ENCODE assay signal across 17 cellular contexts in genomic region chr5:179110528-179110927, GRCh38.
"Had no signal": no experiment of that assay in that cellular context is flagged by ENCODE, and none has a peak within 500 bp of the region (broad histone marks: within the 10 kb centered on the region; RNA-seq: fewer than 3 reads in every experiment).

No MANE protein-coding gene starts in this region.

- H3K9me3 ChIP-seq: pancreas, prostate gland, right lobe of liver had no signal

- H3K27ac ChIP-seq: hepatocyte, pancreas, prostate gland, right lobe of liver, thoracic aorta, transverse colon had no signal

- H3K4me1 ChIP-seq: pancreas, prostate gland, right lobe of liver, transverse colon had no signal

- H3K27me3 ChIP-seq: hepatocyte, pancreas, right lobe of liver, transverse colon had no signal

- H3K36me3 ChIP-seq: pancreas, prostate gland, right lobe of liver, transverse colon had no signal

- DNase-seq: dermis blood vessel endothelial cell; erythroblast; foreskin melanocyte; kidney glomerular epithelial cell; natural killer cell; pancreas; right lobe of liver; stimulated activated CD4-positive, alpha-beta T cell treated with anti-CD3 and anti-CD28 coated beads, Interleukin-2, amount 100 ng/mL, for 24 hours; stimulated activated CD4-positive, alpha-beta T cell treated with anti-CD3 and anti-CD28 coated beads, Interleukin-4, amount 100 ng/mL, for 4 hours; stimulated activated naive B cell treated with anti-CD40 and anti-IgM and Interleukin-4, amounts not matched to agents 10 μg/mL and 1 μg/mL and 100 μg/mL, for 72 hours; stimulated activated naive CD8-positive, alpha-beta T cell treated with anti-CD3 and anti-CD28 coated beads, Interleukin-15, amount 100 ng/mL, for 72 hours; transverse colon had no signal

- H3K4me3 ChIP-seq: hepatocyte, pancreas, prostate gland, right lobe of liver, thoracic aorta, transverse colon had no signal

- FAIRE-seq: colon, endothelial cell of umbilical vein, pancreas had no signal
